ENCODE assay signal across 1 cellular context in the genomic region with DNA sequence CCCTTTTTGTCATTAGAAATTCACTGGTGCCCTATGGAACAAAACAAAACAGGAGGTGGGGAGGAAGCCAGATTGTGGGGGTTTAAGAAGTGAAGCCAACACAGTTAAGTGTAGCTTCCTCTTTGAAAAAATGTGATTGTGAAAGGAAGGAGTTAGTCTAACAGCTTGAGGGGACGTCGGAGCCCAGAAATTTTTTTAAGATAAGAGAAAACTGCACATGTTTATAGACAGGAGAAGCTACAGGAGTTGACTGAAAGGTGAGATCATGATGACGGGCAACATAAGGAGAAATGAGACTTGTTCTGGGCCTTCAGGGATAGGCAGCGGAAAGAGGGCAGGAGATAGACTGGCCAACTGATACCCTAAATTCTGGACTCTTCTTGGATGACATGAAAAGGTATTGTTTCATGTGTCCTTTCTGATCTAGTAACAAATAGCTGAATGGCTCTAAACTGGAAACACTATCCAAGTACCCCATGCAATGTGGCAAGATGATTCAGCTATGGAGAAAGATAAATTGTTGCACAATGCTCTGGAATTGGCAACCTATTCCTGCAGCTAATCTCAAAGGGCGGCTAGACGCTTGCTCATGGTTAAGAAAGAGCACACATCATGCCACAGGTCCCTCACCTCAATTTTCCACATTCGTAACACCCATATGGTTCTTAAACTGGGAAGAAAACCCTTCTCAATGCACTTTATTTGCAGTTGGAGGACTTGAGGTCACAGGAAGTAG.
A peak's percentile ranks its signal among the peaks of the same experiment; 100 is the strongest.
TF ChIP-seq lines count a peak whose summit lies in the region.

No MANE protein-coding gene starts in this region.

TF ChIP-seq in liver, 16 proteins besides CTCF, POLR2A, EP300 and RAD21 (continued from another document):
- TF ChIP-seq, protein P1, sequence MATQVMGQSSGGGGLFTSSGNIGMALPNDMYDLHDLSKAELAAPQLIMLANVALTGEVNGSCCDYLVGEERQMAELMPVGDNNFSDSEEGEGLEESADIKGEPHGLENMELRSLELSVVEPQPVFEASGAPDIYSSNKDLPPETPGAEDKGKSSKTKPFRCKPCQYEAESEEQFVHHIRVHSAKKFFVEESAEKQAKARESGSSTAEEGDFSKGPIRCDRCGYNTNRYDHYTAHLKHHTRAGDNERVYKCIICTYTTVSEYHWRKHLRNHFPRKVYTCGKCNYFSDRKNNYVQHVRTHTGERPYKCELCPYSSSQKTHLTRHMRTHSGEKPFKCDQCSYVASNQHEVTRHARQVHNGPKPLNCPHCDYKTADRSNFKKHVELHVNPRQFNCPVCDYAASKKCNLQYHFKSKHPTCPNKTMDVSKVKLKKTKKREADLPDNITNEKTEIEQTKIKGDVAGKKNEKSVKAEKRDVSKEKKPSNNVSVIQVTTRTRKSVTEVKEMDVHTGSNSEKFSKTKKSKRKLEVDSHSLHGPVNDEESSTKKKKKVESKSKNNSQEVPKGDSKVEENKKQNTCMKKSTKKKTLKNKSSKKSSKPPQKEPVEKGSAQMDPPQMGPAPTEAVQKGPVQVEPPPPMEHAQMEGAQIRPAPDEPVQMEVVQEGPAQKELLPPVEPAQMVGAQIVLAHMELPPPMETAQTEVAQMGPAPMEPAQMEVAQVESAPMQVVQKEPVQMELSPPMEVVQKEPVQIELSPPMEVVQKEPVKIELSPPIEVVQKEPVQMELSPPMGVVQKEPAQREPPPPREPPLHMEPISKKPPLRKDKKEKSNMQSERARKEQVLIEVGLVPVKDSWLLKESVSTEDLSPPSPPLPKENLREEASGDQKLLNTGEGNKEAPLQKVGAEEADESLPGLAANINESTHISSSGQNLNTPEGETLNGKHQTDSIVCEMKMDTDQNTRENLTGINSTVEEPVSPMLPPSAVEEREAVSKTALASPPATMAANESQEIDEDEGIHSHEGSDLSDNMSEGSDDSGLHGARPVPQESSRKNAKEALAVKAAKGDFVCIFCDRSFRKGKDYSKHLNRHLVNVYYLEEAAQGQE (IDR thresholded peaks at IDR 0.05), result no peak
- TF ChIP-seq EGR1 (IDR thresholded peaks at IDR 0.05; ENCODE audit: low read depth in 2 of 2) (no peak), NR2F2 (IDR thresholded peaks at IDR 0.05) (no peak), SP1 (IDR thresholded peaks at IDR 0.05) (peak; percentile 63), RXRA (IDR thresholded peaks at IDR 0.05) (peak; percentile 69 to 83), FOXA2 (IDR thresholded peaks at IDR 0.05) (peak; percentile 24), FOXA1 (IDR thresholded peaks at IDR 0.05) (no peak), HNF4G (IDR thresholded peaks at IDR 0.05) (no peak), MAX (IDR thresholded peaks at IDR 0.05) (no peak), GABPA (IDR thresholded peaks at IDR 0.05 in 1 of 2, conservative IDR thresholded peaks at IDR 0.05 in 1 of 2) (peak in 1 of 2 donors; percentile 22)
